ENCODE assay signal across 8 cellular contexts in genomic region chr19:37778613-37779138, GRCh38. TPM values are rescaled to one million over a fixed set of nuclear protein-coding genes. Genes with fewer than 3 reads are reported as not detected.
DNase-seq lines count a peak whose midpoint lies in the region; ATAC-seq, FAIRE-seq and TF ChIP-seq lines count a peak whose summit lies in the region.

No MANE protein-coding gene starts in this region.

- H3K9me2 ChIP-seq in GM23338 (ENCODE audit: insufficient read depth) (no peaks in the 10 kb centered on the region), SU-DHL-6 (replicated peaks; ENCODE audit: insufficient read depth, low read length) (no peaks in the 10 kb centered on the region)

- peak overlapping the region; percentile 67 for H3K9ac ChIP-seq in SU-DHL-6 (ENCODE audit: low read length)
- H3K9ac ChIP-seq in parathyroid adenoma, result no peak overlapping the region

- H3K9me3 ChIP-seq in SU-DHL-6 (ENCODE audit: insufficient read depth, low read length), result no peaks in the 10 kb centered on the region
- H3K9me3 ChIP-seq in parathyroid adenoma (ENCODE audit: control insufficient read depth, low read length), result no peaks in the 10 kb centered on the region

- H3K27ac Mint-ChIP-seq in GM23338, result peak overlapping the region; percentile 96

- H2AFZ ChIP-seq in GM23338, result peak overlapping the region; percentile 99
- peak overlapping the region; percentile 73 for H2AFZ ChIP-seq in SU-DHL-6 (ENCODE audit: low read depth, low read length, severe bottlenecking)
- H2AFZ ChIP-seq in parathyroid adenoma, result peak overlapping the region; percentile 98

- H3K4me3 Mint-ChIP-seq in GM23338, result peak overlapping the region; percentile 95

- no peak for TF ChIP-seq POLR2A in GM12891 (IDR thresholded peaks at IDR 0.05; ENCODE audit: low read depth, low read length)

- TF ChIP-seq CTCF in BJ (IDR thresholded peaks at IDR 0.05; ENCODE audit: insufficient read depth, low read depth, low read length) (no peak), GM23338 (conservative IDR thresholded peaks at IDR 0.05; ENCODE audit: low read depth in 2 of 2) (no peak), SU-DHL-6 (IDR thresholded peaks at IDR 0.05; ENCODE audit: insufficient read depth, low read length, poor library complexity, severe bottlenecking) (no peak), parathyroid adenoma (IDR thresholded peaks at IDR 0.05) (no peak)

- ATAC-seq in GM23338, result peak; percentile 21

- no peaks in the 10 kb centered on the region for H3F3A ChIP-seq in GM23338 (replicated peaks; ENCODE audit: low read depth)
- no peaks in the 10 kb centered on the region for H3F3A ChIP-seq in SU-DHL-6 (ENCODE audit: insufficient read depth)

- H3K27ac ChIP-seq in GM23338 (ENCODE audit: low read depth), result no peak overlapping the region
- peak overlapping the region; percentile 49; the same call in 1 of the 2 replicates for H3K27ac ChIP-seq in SU-DHL-6 (ENCODE audit: low read depth, low read length)
- H3K27ac ChIP-seq in parathyroid adenoma, result peak overlapping the region; percentile 82

- DNase-seq in BJ (ENCODE audit: low read depth), result no peak
- DNase-seq in GM23338 (ENCODE audit: low spot score), result peak; percentile 30
- peak; percentile 17 for DNase-seq in fibroblast of peridontal ligament (ENCODE audit: extremely low read depth)
- no peak for DNase-seq in GM12891 (ENCODE audit: insufficient read length, low spot score)
- no peak for DNase-seq in activated CD4-positive, CD25-positive, alpha-beta regulatory T cell (lab: John Stamatoyannopoulos, UW)
- DNase-seq in effector CD4-positive, alpha-beta T cell, result no peak

- H3K4me1 ChIP-seq in GM23338 (ENCODE audit: insufficient read depth) (peaks cover 4% of the 10 kb centered on the region), parathyroid adenoma (no peaks in the 10 kb centered on the region)

- H3K4me2 ChIP-seq in GM23338 (peak overlapping the region; percentile 77), SU-DHL-6 (ENCODE audit: low read depth, low read length, poor library complexity, severe bottlenecking) (peak overlapping the region; percentile 90), parathyroid adenoma (ENCODE audit: low read length) (peak overlapping the region; percentile 89)

- H3K36me3 ChIP-seq in BJ (ENCODE audit: control insufficient read depth, insufficient read depth, low read length) (no peaks in the 10 kb centered on the region), GM23338 (ENCODE audit: insufficient read depth) (no peaks in the 10 kb centered on the region), SU-DHL-6 (ENCODE audit: low read length) (no peaks in the 10 kb centered on the region), parathyroid adenoma (ENCODE audit: control insufficient read depth, insufficient read depth, low read length) (no peaks in the 10 kb centered on the region)

- POLR2A ChIA-PET in BJ (lab: Charles Lee), result no interaction called here

- H3K79me2 ChIP-seq in GM23338 (replicated peaks; ENCODE audit: insufficient read depth) (peaks cover 34% of the 10 kb centered on the region), SU-DHL-6 (ENCODE audit: insufficient read depth, low read length) (peaks cover 24% of the 10 kb centered on the region), parathyroid adenoma (no peaks in the 10 kb centered on the region)

- no peaks in the 10 kb centered on the region for H3K9me3 Mint-ChIP-seq in GM23338

- H4K20me1 ChIP-seq in GM23338 (replicated peaks; ENCODE audit: insufficient read depth) (no peaks in the 10 kb centered on the region), SU-DHL-6 (ENCODE audit: low read depth, low read length) (no peaks in the 10 kb centered on the region)

- no peaks in the 10 kb centered on the region for H3K4me1 Mint-ChIP-seq in GM23338

- CTCF ChIA-PET in BJ (lab: Yijun Ruan, JAX), result no interaction called here

- H3K27me3 ChIP-seq in BJ (ENCODE audit: control insufficient read depth, insufficient read depth, low read length), result no peaks in the 10 kb centered on the region
- H3K27me3 ChIP-seq in GM23338 (ENCODE audit: insufficient read depth), result no peaks in the 10 kb centered on the region
- no peaks in the 10 kb centered on the region for H3K27me3 ChIP-seq in SU-DHL-6 (ENCODE audit: low read length)
- H3K27me3 ChIP-seq in parathyroid adenoma (ENCODE audit: control insufficient read depth, insufficient read depth, low read length), result no peaks in the 10 kb centered on the region

- no peak for FAIRE-seq in GM12891 (lab: Jason Lieb, UNC)

- H3K4me3 ChIP-seq in BJ (ENCODE audit: low read depth, low read length), result peak overlapping the region; percentile 68
- peak overlapping the region; percentile 95 for H3K4me3 ChIP-seq in GM23338
- peak overlapping the region; percentile 84 for H3K4me3 ChIP-seq in SU-DHL-6 (ENCODE audit: insufficient read depth, low read length, poor library complexity, severe bottlenecking)
- H3K4me3 ChIP-seq in parathyroid adenoma (ENCODE audit: low read depth, low read length), result peak overlapping the region; percentile 94

- no peaks in the 10 kb centered on the region; the same call in 1 of the 3 replicates for H3K36me3 Mint-ChIP-seq in GM23338 (ENCODE audit: low read depth)

- H3K27me3 Mint-ChIP-seq in GM23338 (ENCODE audit: insufficient read depth, low read depth, poor library complexity), result peaks cover 9% of the 10 kb centered on the region

TF ChIP-seq in GM23338, 12 proteins besides CTCF, POLR2A, EP300 and RAD21 (continues in another document):
- TF ChIP-seq ZNF114 (CRISPR knock-in tag; IDR thresholded peaks at IDR 0.05) (no peak), ZNF331 (CRISPR knock-in tag; IDR thresholded peaks at IDR 0.05; ENCODE audit: low read depth) (no peak), EZH2phosphoT487 (IDR thresholded peaks at IDR 0.05; ENCODE audit: unreplicated experiment) (no peak), REST (IDR thresholded peaks at IDR 0.05; ENCODE audit: unreplicated experiment) (no peak), NANOG (IDR thresholded peaks at IDR 0.05; ENCODE audit: borderline replicate concordance) (no peak)

TF ChIP-seq in GM12891, 5 proteins besides CTCF, POLR2A, EP300 and RAD21:
- TF ChIP-seq SPI1 (IDR thresholded peaks at IDR 0.05; ENCODE audit: low read depth, low read length) (no peak), POU2F2 (IDR thresholded peaks at IDR 0.05; ENCODE audit: low read depth, low read length) (no peak), TAF1 (IDR thresholded peaks at IDR 0.05; ENCODE audit: low read depth, low read length) (no peak)

RNA-seq across cellular contexts. Expression of gene ZNF573, which starts 0.7 kb away (rescaled TPM):
- polyA plus RNA-seq in BJ (2011; rRNA removed) (0.90 and 3.3 TPM in 2 replicates), GM23338 (2016; fragmentation: Nextera tagmentation; extraction: Ambion mirVana) (10.3 and 10.8 TPM in 2 replicates)
- polyA minus RNA-seq in BJ (2011; rRNA and poly(A)+ RNA removed), result 2.9 and 3.6 TPM in 2 replicates
- total RNA-seq in GM23338 (2014; rRNA removed; shearing (Covaris generic)), result 7.7 and 13.2 TPM in 2 replicates
- polyA plus RNA-seq in GM12891 (2012; ENCODE audit: low read depth, missing spikeins), result 2.6 TPM

RNA-seq across cellular contexts. Expression of gene ZNF607, which starts 59.1 kb away (rescaled TPM):
- 1.7 and 2.1 TPM in 2 replicates for polyA plus RNA-seq in BJ (2011; rRNA removed)
- 2.4 and 2.8 TPM in 2 replicates for polyA minus RNA-seq in BJ (2011; rRNA and poly(A)+ RNA removed)
- 9.0 and 11.4 TPM in 2 replicates for total RNA-seq in GM23338 (2014; rRNA removed; shearing (Covaris generic))
- polyA plus RNA-seq in GM23338 (2016; fragmentation: Nextera tagmentation; extraction: Ambion mirVana), result 3.0 and 3.2 TPM in 2 replicates
- polyA plus RNA-seq in GM12891 (2012; ENCODE audit: low read depth, missing spikeins), result 1.5 TPM

Comparison
In these comparisons a context has a peak if more than half of its experiments do, and no peak if none do; other contexts are left out.
1. DNase-seq: peak in GM23338 (single experiment) and fibroblast of peridontal ligament (single experiment); none in BJ (single experiment), GM12891 (single experiment), activated CD4-positive, CD25-positive, alpha-beta regulatory T cell (0 of 4) and effector CD4-positive, alpha-beta T cell (single experiment).
2. Peak in every context shown above with its lines, with median percentiles within 50 percentile points of each other: H3K4me3 ChIP-seq, H2AFZ ChIP-seq and H3K4me2 ChIP-seq.